Comparison of ENCODE assay signal across 16 cellular contexts in the genomic region with DNA sequence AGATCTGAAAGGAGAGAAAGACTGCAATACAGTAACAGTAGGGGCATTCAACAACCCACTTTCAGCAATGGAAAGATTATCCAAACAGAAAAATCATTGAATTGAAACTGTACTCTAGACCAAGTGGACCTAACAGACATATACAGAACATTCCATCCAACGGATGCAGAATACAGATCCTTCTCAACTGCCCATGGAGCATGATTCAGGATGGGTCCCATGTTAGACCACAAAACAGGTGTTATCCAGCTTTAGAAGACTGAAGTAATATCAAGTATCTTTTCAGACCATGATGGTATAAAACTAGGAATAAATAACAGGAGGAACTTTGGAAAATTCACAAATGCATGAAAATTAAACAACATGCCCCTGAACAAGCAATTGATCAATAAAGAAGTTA.
DNase-seq lines count a peak whose midpoint lies in the region; ATAC-seq and TF ChIP-seq lines count a peak whose summit lies in the region.
"Had no signal": no experiment of that assay in that cellular context is flagged by ENCODE, and none has a peak within 500 bp of the region (broad histone marks: within the 10 kb centered on the region; RNA-seq: fewer than 3 reads in every experiment).

No MANE protein-coding gene starts in this region.

- no peak overlapping the region for H3K4ac ChIP-seq in IMR-90 (ENCODE audit: low read depth, low read length)

- H3K27me3 ChIP-seq in ACC112 (ENCODE audit: insufficient read depth, low read length) (no peaks in the 10 kb centered on the region), IMR-90 (ENCODE audit: control insufficient read depth, insufficient read depth, low read length) (no peaks in the 10 kb centered on the region), fibroblast of lung (ENCODE audit: control insufficient read depth, insufficient read depth, low read length) (no peaks in the 10 kb centered on the region)
- H3K27me3 ChIP-seq: BLaER1 treated with 17β-estradiol and CSF1 and Interleukin-3, amounts not matched to agents 10 nM and 100 nM had no signal

- H3K9me3 ChIP-seq in IMR-90 (ENCODE audit: control insufficient read depth, insufficient read depth, low read length) (peaks cover 2% of the 10 kb centered on the region; the same call in 1 of the 2 replicates), fibroblast of lung (ENCODE audit: control insufficient read depth, insufficient read depth, low read depth, low read length) (no peaks in the 10 kb centered on the region)

- H2AFZ ChIP-seq in ACC112 (ENCODE audit: low read length, unreplicated experiment) (peak overlapping the region; percentile 97), IMR-90 (replicated peaks; ENCODE audit: low read length, poor library complexity) (no peak overlapping the region), fibroblast of lung (ENCODE audit: low read length) (peak overlapping the region; percentile 41)
- H2AFZ ChIP-seq: GM23338 had no signal

- H3K4me1 ChIP-seq in ACC112 (ENCODE audit: control insufficient read depth, insufficient read depth, low read length, unreplicated experiment) (peaks cover 17% of the 10 kb centered on the region), IMR-90 (ENCODE audit: control insufficient read depth, insufficient read depth, low read length) (no peaks in the 10 kb centered on the region), fibroblast of lung (ENCODE audit: control insufficient read depth, extremely low read depth, insufficient read depth, low read length) (no peaks in the 10 kb centered on the region)
- H3K4me1 ChIP-seq: BLaER1 treated with 17β-estradiol and CSF1 and Interleukin-3, amounts not matched to agents 10 nM and 100 nM had no signal

- BruUV-seq in IMR-90 (replicated peaks; lab: Mats Ljungman, UMichigan), result no TSS peak

- no peaks in the 10 kb centered on the region for H3K79me1 ChIP-seq in IMR-90 (ENCODE audit: low read depth in 1 of 2, low read length in 2 of 2)

- no peak for TF ChIP-seq CTCF in IMR-90 (conservative IDR thresholded peaks at IDR 0.05; ENCODE audit: low read depth, low read length)
- no peak for TF ChIP-seq CTCF in WI38 (IDR thresholded peaks at IDR 0.05; ENCODE audit: low read depth, low read length)
- TF ChIP-seq CTCF in fibroblast of lung (conservative IDR thresholded peaks at IDR 0.05 in 1 of 2, IDR thresholded peaks at IDR 0.05 in 1 of 2; ENCODE audit: low read depth in 1 of 2, low read length in 2 of 2), result no peak

- no peak overlapping the region for H2BK15ac ChIP-seq in IMR-90 (ENCODE audit: low read depth, low read length)

- dilution Hi-C loops in IMR-90 (cut with HindIII; ENCODE audit: low sequenced_read_pairs, unreplicated experiment), result no loop called here

- H3K14ac ChIP-seq in IMR-90 (replicated peaks; ENCODE audit: low read depth, low read length), result 0 out of 2 replicates have a peak overlapping the region, but pooled peaks have one; percentile 67

- peak overlapping the region; percentile 1; the same call in 1 of the 2 replicates for H2BK120ac ChIP-seq in IMR-90 (ENCODE audit: low read depth, low read length)

- H2BK20ac ChIP-seq in IMR-90 (ENCODE audit: low read depth, low read length), result peak overlapping the region; percentile 2; the same call in 1 of the 2 replicates

- POLR2A ChIA-PET in IMR-90 (lab: Charles Lee; ENCODE audit: unreplicated experiment), result no interaction called here

- no peak for TF ChIP-seq POLR2A in IMR-90 (IDR thresholded peaks at IDR 0.05; ENCODE audit: low read depth, low read length)

- no peak overlapping the region for H2BK5ac ChIP-seq in IMR-90 (ENCODE audit: low read depth, low read length, poor library complexity, severe bottlenecking)

- CTCF ChIA-PET in IMR-90 (lab: Yijun Ruan, JAX), result no interaction called here

- no peak overlapping the region; the same call in 1 of the 2 replicates for H2AK5ac ChIP-seq in IMR-90 (ENCODE audit: low read depth, low read length)

- no peak overlapping the region for H3K27ac ChIP-seq in ACC112 (ENCODE audit: low read depth, low read length)
- H3K27ac ChIP-seq in IMR-90 (ENCODE audit: insufficient read depth, low read length), result no peak overlapping the region
- no peak overlapping the region for H3K27ac ChIP-seq in fibroblast of lung (ENCODE audit: insufficient read depth, low read length)
- H3K27ac ChIP-seq: BLaER1 treated with 17β-estradiol and CSF1 and Interleukin-3, amounts not matched to agents 10 nM and 100 nM; KMS-11 had no signal

- 0 out of 4 replicates have a peak overlapping the region, but pooled peaks of 1 of the 2 experiments have one; percentile 1 for H4K8ac ChIP-seq in IMR-90 (ENCODE audit: low read depth in 2 of 2, low read length in 2 of 2)

- in situ Hi-C loops in IMR-90 (cut with MboI; ENCODE audit: low sequenced_read_pairs) (no loop called here), KBM-7 (cut with MboI; ENCODE audit: low pct_unique_long_range_greater_than_20kb, low sequenced_read_pairs) (no loop called here)

- H2AK9ac ChIP-seq in IMR-90 (replicated peaks; ENCODE audit: low read depth, low read length, poor library complexity), result no peak overlapping the region

- H3K23ac ChIP-seq in IMR-90 (ENCODE audit: low read depth, low read length), result no peak overlapping the region

- no peaks in the 10 kb centered on the region for H3K79me2 ChIP-seq in ACC112 (ENCODE audit: control insufficient read depth, insufficient read depth, low read length, unreplicated experiment)
- no peaks in the 10 kb centered on the region for H3K79me2 ChIP-seq in fibroblast of lung (ENCODE audit: control insufficient read depth, insufficient read depth, low read length)

- no peak overlapping the region for H4K91ac ChIP-seq in IMR-90 (ENCODE audit: insufficient read depth, low read depth, low read length)

- H3K36me3 ChIP-seq in ACC112 (ENCODE audit: insufficient read depth, low read length) (no peaks in the 10 kb centered on the region), IMR-90 (ENCODE audit: control insufficient read depth, insufficient read depth, low read length) (no peaks in the 10 kb centered on the region), fibroblast of lung (ENCODE audit: control insufficient read depth, insufficient read depth, low read length) (no peaks in the 10 kb centered on the region)
- H3K36me3 ChIP-seq: BLaER1 treated with 17β-estradiol and CSF1 and Interleukin-3, amounts not matched to agents 10 nM and 100 nM had no signal

- no peak overlapping the region for H3K9ac ChIP-seq in IMR-90 (ENCODE audit: low read depth, low read length)
- H3K9ac ChIP-seq in fibroblast of lung (ENCODE audit: insufficient read depth, low read length), result no peak overlapping the region
- H3K9ac ChIP-seq: BLaER1 treated with 17β-estradiol and CSF1 and Interleukin-3, amounts not matched to agents 10 nM and 100 nM; KMS-11 had no signal

- ATAC-seq in IMR-90 (ENCODE audit: low read depth) (no peak), left lobe of liver (no peak)
- ATAC-seq: GM23338, HepG2 had no signal

- no peak overlapping the region for H3K18ac ChIP-seq in IMR-90 (ENCODE audit: low read depth, low read length)

- DNase-seq in IMR-90 (no peak), fibroblast of lung (ENCODE audit: low read depth in 2 of 2) (no peak), NCI-H1417 (lab: John Stamatoyannopoulos, UW) (no peak), left lobe of liver (ENCODE audit: low spot score) (no peak), GM19240 (ENCODE audit: insufficient read length, low spot score) (no peak), KBM-7 (no peak)
- DNase-seq: 8988T; CD8-positive, alpha-beta memory T cell; COR-L47; HCEC 1CT had no signal

- H3K4me3 ChIP-seq in ACC112 (ENCODE audit: low read depth, low read length) (peak overlapping the region; percentile 58; the same call in 1 of the 2 replicates), IMR-90 (ENCODE audit: insufficient read depth, low read depth, low read length) (no peak overlapping the region), WI38 (ENCODE audit: low read depth, low read length) (peak overlapping the region; percentile 8; the same call in 1 of the 2 replicates), fibroblast of lung (replicated peaks in 1 of 4; ENCODE audit: control extremely low read depth in 1 of 4, insufficient read depth in 1 of 4, low read depth in 3 of 4, low read length in 4 of 4) (peak overlapping the region in 1 of 4 experiments; percentile 27)
- H3K4me3 ChIP-seq: BLaER1 treated with 17β-estradiol and CSF1 and Interleukin-3, amounts not matched to agents 10 nM and 100 nM; GM23338 had no signal

- no peak for TF ChIP-seq RAD21 in IMR-90 (IDR thresholded peaks at IDR 0.05; ENCODE audit: low read length)

- no peaks in the 10 kb centered on the region for H3K9me1 ChIP-seq in IMR-90 (ENCODE audit: insufficient read depth, low read length)

- intact Hi-C loops in IMR-90 (cut with micrococcal nuclease), result no loop called here

- H4K5ac ChIP-seq in IMR-90 (ENCODE audit: low read depth, low read length), result no peak overlapping the region

- no peaks in the 10 kb centered on the region for H4K20me1 ChIP-seq in IMR-90 (ENCODE audit: insufficient read depth, low read length)
- no peaks in the 10 kb centered on the region for H4K20me1 ChIP-seq in fibroblast of lung (ENCODE audit: control insufficient read depth, extremely low read depth, insufficient read depth, low read length)
- H4K20me1 ChIP-seq: BLaER1 treated with 17β-estradiol and CSF1 and Interleukin-3, amounts not matched to agents 10 nM and 100 nM had no signal

- H3K4me2 ChIP-seq in IMR-90 (ENCODE audit: low read depth, low read length), result peak overlapping the region; percentile 86; the same call in 1 of the 2 replicates
- H3K4me2 ChIP-seq in fibroblast of lung (ENCODE audit: extremely low read depth, insufficient read depth, low read length), result peak overlapping the region; percentile 51
- H3K4me2 ChIP-seq: BLaER1 treated with 17β-estradiol and CSF1 and Interleukin-3, amounts not matched to agents 10 nM and 100 nM; GM23338; KMS-11 had no signal

- H3K56ac ChIP-seq in IMR-90 (ENCODE audit: extremely low read depth, insufficient read depth, low read length), result no peak overlapping the region

- no CpG with 5 or more reads among the region's 1 CpG for WGBS in IMR-90 (ENCODE audit: extremely low coverage in 2 of 2, insufficient read length in 1 of 2), 2 experiments

TF ChIP-seq in IMR-90, 13 proteins besides CTCF, POLR2A, EP300 and RAD21 (continues in another document):
- TF ChIP-seq MXI1 (IDR thresholded peaks at IDR 0.05; ENCODE audit: borderline replicate concordance, low read depth, low read length), result no peak
- no peak for TF ChIP-seq SMC3 (IDR thresholded peaks at IDR 0.05; ENCODE audit: low read depth, low read length)
- TF ChIP-seq RCOR1 (IDR thresholded peaks at IDR 0.05; ENCODE audit: insufficient replicate concordance, low read length), result no peak
- TF ChIP-seq MAFK (IDR thresholded peaks at IDR 0.05; ENCODE audit: low read depth, low read length), result no peak
- TF ChIP-seq RFX5 (IDR thresholded peaks at IDR 0.05; ENCODE audit: low read depth, low read length), result no peak
- TF ChIP-seq FOS (IDR thresholded peaks at IDR 0.05; ENCODE audit: low read depth, low read length), result no peak
- no peak for TF ChIP-seq CEBPB (IDR thresholded peaks at IDR 0.05; ENCODE audit: low read depth, low read length)
- no peak for TF ChIP-seq CHD1 (IDR thresholded peaks at IDR 0.05; ENCODE audit: low read depth, low read length)
- TF ChIP-seq NFE2L2 (IDR thresholded peaks at IDR 0.05; ENCODE audit: low read depth, low read length), result no peak
